ENCODE assay signal across 8 cellular contexts in genomic region chr11:5690216-5690615, GRCh38.
DNase-seq lines count a peak whose midpoint lies in the region; ATAC-seq and TF ChIP-seq lines count a peak whose summit lies in the region.

No MANE protein-coding gene starts in this region.

- H3K27ac ChIP-seq in KOPT-K1 (ENCODE audit: low read depth, low read length, poor library complexity, severe bottlenecking) (peak overlapping the region; percentile 76), coronary artery (peak overlapping the region; percentile 85 to 89)

- no peak for ATAC-seq in HG02938 (IDR thresholded peaks at IDR 0.05; ENCODE audit: unreplicated experiment)
- no peak for ATAC-seq in GM18858 (IDR thresholded peaks at IDR 0.05; ENCODE audit: unreplicated experiment)

- TF ChIP-seq CTCF in coronary artery (IDR thresholded peaks at IDR 0.05), result no peak

- H3K4me1 ChIP-seq in mucosa of stomach (ENCODE audit: control insufficient read depth, insufficient read depth, low read length), result peaks cover 14% of the 10 kb centered on the region

- no peaks in the 10 kb centered on the region for H3K36me3 ChIP-seq in KOPT-K1 (ENCODE audit: insufficient read depth, low read length)
- no peaks in the 10 kb centered on the region for H3K36me3 ChIP-seq in mucosa of stomach (ENCODE audit: control insufficient read depth, insufficient read depth, low read length)

- H3K9me3 ChIP-seq in KOPT-K1 (ENCODE audit: insufficient read depth, low read length, poor library complexity, severe bottlenecking) (no peaks in the 10 kb centered on the region), mucosa of stomach (ENCODE audit: control insufficient read depth, low read length) (no peaks in the 10 kb centered on the region)

- H3K27me3 ChIP-seq in mucosa of stomach (ENCODE audit: control insufficient read depth, insufficient read depth, low read length), result no peaks in the 10 kb centered on the region

- peak; percentile 24 for DNase-seq in AG08396 (ENCODE audit: low spot score)
- no peak for DNase-seq in coronary artery (ENCODE audit: low spot score)
- DNase-seq in dedifferentiated amniotic fluid mesenchymal stem cell (ENCODE audit: extremely low spot score), result no peak
- no peak for DNase-seq in COLO668 (lab: John Stamatoyannopoulos, UW; ENCODE audit: unreplicated experiment)

- peak overlapping the region; percentile 88 for H3K9ac ChIP-seq in mucosa of stomach (ENCODE audit: low read length)

- H3K4me3 ChIP-seq in coronary artery, result peak overlapping the region; percentile 64
- H3K4me3 ChIP-seq in mucosa of stomach (ENCODE audit: low read length), result peak overlapping the region; percentile 48
